In genomic region chr4:97994765-97995465, GRCh38 we compare ENCODE assay signal across 16 cellular contexts.
"Had no signal": no experiment of that assay in that cellular context is flagged by ENCODE, and none has a peak within 500 bp of the region (broad histone marks: within the 10 kb centered on the region; RNA-seq: fewer than 3 reads in every experiment).

No MANE protein-coding gene starts in this region.

- H3K36me3 ChIP-seq: cardiac muscle cell had no signal

- DNase-seq: activated CD4-positive, alpha-beta T cell treated with anti-CD3 and anti-CD28 coated beads for 4 hours; activated CD8-positive, alpha-beta memory T cell treated with anti-CD3 and anti-CD28 coated beads, Interleukin-2, amount 50 U/mL, for 48 hours; activated CD8-positive, alpha-beta T cell treated with anti-CD3 and anti-CD28 coated beads, Interleukin-2, amount 10 ng/mL, durations not matched to agents 7 days and 5 days; activated naive CD4-positive, alpha-beta T cell treated with anti-CD3 and anti-CD28 coated beads, Interleukin-2, amount 50 U/mL, for 16 hours; activated T-cell treated with anti-CD3 and anti-CD28 coated beads, Interleukin-2, amount 50 U/mL, for 1 hour; aorta; NCI-H1105 treated with DMSO at 0.1 percent for 48 hours; NCI-H1436 treated with DMSO at 0.1 percent for 48 hours; NCI-H187; NCI-H2081; NCI-H510A treated with DMSO at 0.1 percent for 48 hours; NCI-H69; SIG-M5; T-helper 2 cell had no signal

- H3K4me3 Mint-ChIP-seq: activated CD8-positive, alpha-beta T cell treated with anti-CD3 and anti-CD28 coated beads, Interleukin-2, amount 10 ng/mL, durations not matched to agents 7 days and 5 days had no signal

- H3K4me3 ChIP-seq: cardiac muscle cell had no signal

- H3K27me3 ChIP-seq: cardiac muscle cell had no signal

- H3K27ac Mint-ChIP-seq: activated CD8-positive, alpha-beta T cell treated with anti-CD3 and anti-CD28 coated beads, Interleukin-2, amount 10 ng/mL, durations not matched to agents 7 days and 5 days had no signal

- H3K27ac ChIP-seq: cardiac muscle cell, KMS-11 had no signal
